Comparison of ENCODE assay signal across 10 cellular contexts in genomic region chr12:122517877-122518276, GRCh38. TPM values are rescaled to one million over a fixed set of nuclear protein-coding genes. Genes with fewer than 3 reads are reported as not detected.
DNase-seq lines count a peak whose midpoint lies in the region; ATAC-seq and TF ChIP-seq lines count a peak whose summit lies in the region.
"Had no signal": no experiment of that assay in that cellular context is flagged by ENCODE, and none has a peak within 500 bp of the region (broad histone marks: within the 10 kb centered on the region; RNA-seq: fewer than 3 reads in every experiment).

No MANE protein-coding gene starts in this region.

- no peak overlapping the region for H4K12ac ChIP-seq in trophoblast cell (ENCODE audit: low read depth, low read length)

- no peak overlapping the region for H2BK12ac ChIP-seq in trophoblast cell (ENCODE audit: low read length)

- peaks cover 12% of the 10 kb centered on the region for H3K4me1 ChIP-seq in body of pancreas
- H3K4me1 ChIP-seq in trophoblast cell (ENCODE audit: control insufficient read depth in 1 of 2, insufficient read depth in 2 of 2, low read length in 2 of 2) = no peaks in the 10 kb centered on the region

- POLR2A ChIA-PET in HEK293T (lab: Yijun Ruan, JAX) = no interaction called here

- no peak overlapping the region for H3K4me2 ChIP-seq in trophoblast cell (ENCODE audit: low read length)

- DNase-seq in EL (peak; percentile 97), M059J (ENCODE audit: low read depth) (peak; percentile 97), body of pancreas (no peak), trophoblast cell (no peak), HEK293T (ENCODE audit: extremely low spot score) (no peak), posterior vena cava (ENCODE audit: low spot score) (no peak)
- DNase-seq in natural killer cell treated with Interleukin-12 subunit alpha and Interleukin-12 subunit beta and Interleukin-15 and Interleukin-18, amount 100 ng/mL, for 72 hours (ENCODE audit: low spot score) = no peak
- DNase-seq: NCI-H510A had no signal

- H3K36me3 ChIP-seq in body of pancreas (replicated peaks in 1 of 2; ENCODE audit: insufficient read depth in 1 of 2, low read depth in 2 of 2) (peaks cover 21 to 69% of the 10 kb centered on the region in 2 donors), trophoblast cell (ENCODE audit: control insufficient read depth in 1 of 2, insufficient read depth in 2 of 2, low read length in 2 of 2) (peaks cover 30 to 48% of the 10 kb centered on the region in 2 experiments)

- H3K4me3 ChIP-seq in body of pancreas (no peak overlapping the region), trophoblast cell (ENCODE audit: low read depth, low read length) (no peak overlapping the region)

- no peak for TF ChIP-seq CTCF in body of pancreas (IDR thresholded peaks at IDR 0.05)

- no peaks in the 10 kb centered on the region for H3K9me3 Mint-ChIP-seq in natural killer cell treated with Interleukin-12 subunit alpha and Interleukin-12 subunit beta and Interleukin-15 and Interleukin-18, amount 100 ng/mL, for 72 hours
- H3K9me3 Mint-ChIP-seq: neural crest cell had no signal

- H4K8ac ChIP-seq in trophoblast cell (ENCODE audit: low read depth, low read length) = no peak overlapping the region

- no peak overlapping the region for H4K91ac ChIP-seq in trophoblast cell (ENCODE audit: low read depth, low read length)

- H3K36me3 Mint-ChIP-seq in natural killer cell treated with Interleukin-12 subunit alpha and Interleukin-12 subunit beta and Interleukin-15 and Interleukin-18, amount 100 ng/mL, for 72 hours = peaks cover 52% of the 10 kb centered on the region

- H2AFZ ChIP-seq in trophoblast cell (ENCODE audit: insufficient read depth, low read length, poor library complexity) = no peak overlapping the region

- H2BK120ac ChIP-seq in trophoblast cell (ENCODE audit: insufficient read depth, low read length, poor library complexity) = no peak overlapping the region

- CTCF ChIA-PET in HEK293T (lab: Yijun Ruan, JAX) = no interaction called here

- no peak overlapping the region for H3K4ac ChIP-seq in trophoblast cell (ENCODE audit: low read depth, low read length)

- no peak overlapping the region for H3K23ac ChIP-seq in trophoblast cell (ENCODE audit: low read length)

- peak; percentile 15 for ATAC-seq in body of pancreas
- ATAC-seq in natural killer cell treated with Interleukin-12 subunit alpha and Interleukin-12 subunit beta and Interleukin-15 and Interleukin-18, amount 100 ng/mL, for 72 hours = peak in 1 of 2 donors; percentile 43

- WGBS in body of pancreas, 2 donors = 49 to 61% methylated on average over 4 to 5 of the region's 5 CpGs
- WGBS in trophoblast cell (ENCODE audit: extremely low coverage, insufficient coverage, insufficient read length) = no CpG with 5 or more reads among the region's 5 CpGs

- intact Hi-C loops in body of pancreas (cut with DNase I) = no loop called here
- intact Hi-C loops in posterior vena cava (cut with DNase I) = no loop called here

- no peaks in the 10 kb centered on the region for H3K79me1 ChIP-seq in trophoblast cell (ENCODE audit: low read length)

- H3K18ac ChIP-seq in trophoblast cell (ENCODE audit: low read length) = no peak overlapping the region

- no peaks in the 10 kb centered on the region for H3K27me3 Mint-ChIP-seq in natural killer cell treated with Interleukin-12 subunit alpha and Interleukin-12 subunit beta and Interleukin-15 and Interleukin-18, amount 100 ng/mL, for 72 hours

- H3K27ac ChIP-seq in body of pancreas (no peak overlapping the region), trophoblast cell (ENCODE audit: low read depth, low read length) (no peak overlapping the region)
- H3K27ac ChIP-seq: VCaP had no signal

- H3K4me3 Mint-ChIP-seq in natural killer cell treated with Interleukin-12 subunit alpha and Interleukin-12 subunit beta and Interleukin-15 and Interleukin-18, amount 100 ng/mL, for 72 hours = peak overlapping the region; percentile 39
- H3K4me3 Mint-ChIP-seq: neural crest cell had no signal

- peaks cover 2% of the 10 kb centered on the region for H3K79me2 ChIP-seq in trophoblast cell (ENCODE audit: control insufficient read depth, insufficient read depth, low read length, poor library complexity)

- H3K27me3 ChIP-seq in body of pancreas = no peaks in the 10 kb centered on the region
- no peaks in the 10 kb centered on the region for H3K27me3 ChIP-seq in trophoblast cell (ENCODE audit: insufficient read depth, low read length)

- no peak overlapping the region for H3K9ac ChIP-seq in trophoblast cell (ENCODE audit: low read length)

- H3K9me3 ChIP-seq in body of pancreas (no peaks in the 10 kb centered on the region), trophoblast cell (ENCODE audit: insufficient read depth, low read depth, low read length) (no peaks in the 10 kb centered on the region)

- no peak for TF ChIP-seq POLR2A in body of pancreas (IDR thresholded peaks at IDR 0.05)

- no peak overlapping the region for H2BK5ac ChIP-seq in trophoblast cell (ENCODE audit: low read depth, low read length, poor library complexity)

- no peak overlapping the region for H2AK5ac ChIP-seq in trophoblast cell (ENCODE audit: low read length)

- peak overlapping the region; percentile 45 to 61 for H3K27ac Mint-ChIP-seq in natural killer cell treated with Interleukin-12 subunit alpha and Interleukin-12 subunit beta and Interleukin-15 and Interleukin-18, amount 100 ng/mL, for 72 hours

- H3K4me1 Mint-ChIP-seq in natural killer cell treated with Interleukin-12 subunit alpha and Interleukin-12 subunit beta and Interleukin-15 and Interleukin-18, amount 100 ng/mL, for 72 hours (ENCODE audit: low read depth in 2 of 2) = peaks cover 35 to 43% of the 10 kb centered on the region in 2 donors

- no peak overlapping the region for H3K14ac ChIP-seq in trophoblast cell (ENCODE audit: low read length)

TF ChIP-seq in HEK293T, 16 proteins besides CTCF, POLR2A, EP300 and RAD21:
- no peak for TF ChIP-seq TARDBP (IDR thresholded peaks at IDR 0.05)
- TF ChIP-seq L3MBTL2 (conservative IDR thresholded peaks at IDR 0.05) = no peak

RNA-seq across cellular contexts. Expression of gene RSRC2, which starts 8.9 kb away (rescaled TPM):
- total RNA-seq in M059J (2014; rRNA removed; shearing (Covaris generic)) = 33.1 and 38.1 TPM in 2 replicates
- 100 to 1,000 TPM in 1 of 2 donors, 10 to 100 TPM in 1; 50.8 to 113 TPM for total RNA-seq in body of pancreas
- total RNA-seq in natural killer cell treated with Interleukin-12 subunit alpha and Interleukin-12 subunit beta and Interleukin-15 and Interleukin-18, amount 100 ng/mL, for 72 hours = 100 to 1,000 TPM in 1 of 2 donors, 10 to 100 TPM in 1; 93.7 to 111 TPM
- 90.0 and 93.1 TPM in 2 replicates for polyA plus RNA-seq in trophoblast cell (2013)
- total RNA-seq in posterior vena cava = 10 to 100 TPM; 52.5 to 60.6 TPM

RNA-seq across cellular contexts. Expression of gene KNTC1, which starts 9.2 kb away (rescaled TPM):
- 36.5 and 44.7 TPM in 2 replicates for total RNA-seq in M059J (2014; rRNA removed; shearing (Covaris generic))
- 1 to 10 TPM; 6.6 to 8.3 TPM for total RNA-seq in body of pancreas
- 100 to 1,000 TPM in 1 of 2 donors, 10 to 100 TPM in 1; 65.1 to 187 TPM for total RNA-seq in natural killer cell treated with Interleukin-12 subunit alpha and Interleukin-12 subunit beta and Interleukin-15 and Interleukin-18, amount 100 ng/mL, for 72 hours
- polyA plus RNA-seq in trophoblast cell (2013) = 48.3 and 49.9 TPM in 2 replicates
- 10 to 100 TPM; 10.9 to 12.3 TPM for total RNA-seq in posterior vena cava

RNA-seq across cellular contexts. Expression of gene ZCCHC8, which starts 17.1 kb away (rescaled TPM):
- 13.1 and 21.4 TPM in 2 replicates for total RNA-seq in M059J (2014; rRNA removed; shearing (Covaris generic))
- total RNA-seq in body of pancreas (10 to 100 TPM in 1 of 2 donors, 1 to 10 TPM in 1; 7.3 to 16.6 TPM), posterior vena cava (10 to 100 TPM; 15.9 to 16.8 TPM)
- 10 to 100 TPM; 37.0 to 42.7 TPM for total RNA-seq in natural killer cell treated with Interleukin-12 subunit alpha and Interleukin-12 subunit beta and Interleukin-15 and Interleukin-18, amount 100 ng/mL, for 72 hours
- polyA plus RNA-seq in trophoblast cell (2013) = 63.0 and 64.9 TPM in 2 replicates

Comparison
In these comparisons a context has a peak if more than half of its experiments do, and no peak if none do; other contexts are left out.
1. DNase-seq: peak in EL (single experiment) and M059J (single experiment); none in body of pancreas (0 of 4), natural killer cell treated with Interleukin-12 subunit alpha and Interleukin-12 subunit beta and Interleukin-15 and Interleukin-18, amount 100 ng/mL, for 72 hours (single experiment), trophoblast cell (0 of 2), HEK293T (single experiment) and posterior vena cava (single experiment).